ENCODE assay signal across 14 cellular contexts in the genomic region with DNA sequence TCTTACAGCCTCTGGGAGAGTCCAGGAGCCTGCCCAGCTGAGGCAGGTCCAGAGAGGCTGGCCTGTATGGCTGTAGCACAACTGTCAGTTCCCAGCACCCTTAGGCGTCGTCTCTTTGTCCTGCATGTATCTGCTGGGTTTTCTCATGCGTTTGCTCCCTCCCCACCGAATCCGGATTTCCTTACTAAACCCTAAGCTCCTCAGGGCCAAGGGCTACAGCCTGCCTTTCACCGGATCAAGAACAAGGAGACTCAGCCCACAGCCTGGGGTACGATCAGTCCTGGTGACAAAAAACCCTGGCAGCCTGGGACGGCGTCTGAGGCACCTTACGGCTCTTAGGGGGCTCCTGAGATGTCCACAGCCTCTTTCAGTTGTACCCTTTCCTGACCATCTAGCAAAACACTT. TPM values are rescaled to one million over a fixed set of nuclear protein-coding genes. Genes with fewer than 3 reads are reported as not detected.
DNase-seq lines count a peak whose midpoint lies in the region; ATAC-seq and TF ChIP-seq lines count a peak whose summit lies in the region.
"Had no signal": no experiment of that assay in that cellular context is flagged by ENCODE, and none has a peak within 500 bp of the region (broad histone marks: within the 10 kb centered on the region; RNA-seq: fewer than 3 reads in every experiment).

No MANE protein-coding gene starts in this region.

- no peak overlapping the region for H3K27ac Mint-ChIP-seq in natural killer cell treated with Interleukin-12 subunit alpha and Interleukin-12 subunit beta and Interleukin-15 and Interleukin-18, amount 100 ng/mL, for 72 hours

- no peaks in the 10 kb centered on the region for H3K27me3 Mint-ChIP-seq in natural killer cell treated with Interleukin-12 subunit alpha and Interleukin-12 subunit beta and Interleukin-15 and Interleukin-18, amount 100 ng/mL, for 72 hours

- H3K36me3 ChIP-seq in KOPT-K1 (ENCODE audit: insufficient read depth, low read length), result peaks cover 70% of the 10 kb centered on the region
- peaks cover 42% of the 10 kb centered on the region for H3K36me3 ChIP-seq in brain microvascular endothelial cell (replicated peaks)
- peaks cover 54% of the 10 kb centered on the region for H3K36me3 ChIP-seq in mesodermal cell (ENCODE audit: control insufficient read depth, insufficient read depth, low read length)

- peaks cover 1% of the 10 kb centered on the region for H3K36me3 Mint-ChIP-seq in natural killer cell treated with Interleukin-12 subunit alpha and Interleukin-12 subunit beta and Interleukin-15 and Interleukin-18, amount 100 ng/mL, for 72 hours

- H3K4me3 ChIP-seq in brain microvascular endothelial cell (ENCODE audit: low read depth, low read length), result no peak overlapping the region
- H3K4me3 ChIP-seq in mesodermal cell (ENCODE audit: extremely low read depth, insufficient read depth, low read length, poor library complexity, severe bottlenecking), result no peak overlapping the region
- H3K4me3 ChIP-seq: cardiac muscle cell had no signal

- ATAC-seq in natural killer cell treated with Interleukin-12 subunit alpha and Interleukin-12 subunit beta and Interleukin-15 and Interleukin-18, amount 100 ng/mL, for 72 hours, result no peak
- ATAC-seq: stimulated activated naive CD8-positive, alpha-beta T cell treated with anti-CD3 and anti-CD28 coated beads, Interleukin-15, Interleukin-2, amounts not matched to agents 100 U/mL and 50 U/mL, for 24 hours had no signal

- H3K9me3 Mint-ChIP-seq in natural killer cell treated with Interleukin-12 subunit alpha and Interleukin-12 subunit beta and Interleukin-15 and Interleukin-18, amount 100 ng/mL, for 72 hours, result no peaks in the 10 kb centered on the region

- WGBS in mesodermal cell (ENCODE audit: insufficient coverage in 2 of 2), 2 experiments, result 88 to 92% methylated on average over 10 of the region's 10 CpGs

- DNase-seq in brain microvascular endothelial cell (no peak), substantia nigra (lab: John Stamatoyannopoulos, UW) (no peak), NCI-H774 (lab: John Stamatoyannopoulos, UW) (no peak), mucosa of gallbladder (ENCODE audit: low spot score) (no peak), SIG-M5 (lab: John Stamatoyannopoulos, UW) (no peak)
- no peak for DNase-seq in natural killer cell treated with Interleukin-12 subunit alpha and Interleukin-12 subunit beta and Interleukin-15 and Interleukin-18, amount 100 ng/mL, for 72 hours (ENCODE audit: low spot score)
- DNase-seq: DMS79 treated with DMSO at 0.1 percent for 48 hours; NCI-H1105 treated with DMSO at 0.1 percent for 48 hours; NK-92 treated with Interleukin-12 subunit alpha and Interleukin-12 subunit beta, amount 100 ng/mL, for 24 hours; stimulated activated naive CD8-positive, alpha-beta T cell treated with anti-CD3 and anti-CD28 coated beads, Interleukin-15, Interleukin-2, amounts not matched to agents 100 U/mL and 50 U/mL, for 24 hours had no signal

- in situ Hi-C loops in brain microvascular endothelial cell (cut with HindIII; ENCODE audit: low pct_ligation_motif_present, low sequenced_read_pairs), result no loop called here

- H3K4me1 ChIP-seq in mesodermal cell (ENCODE audit: control insufficient read depth, insufficient read depth, low read length, poor library complexity, severe bottlenecking), result peaks cover 79% of the 10 kb centered on the region

- H3K9me3 ChIP-seq in KOPT-K1 (ENCODE audit: insufficient read depth, low read length, poor library complexity, severe bottlenecking) (no peaks in the 10 kb centered on the region), mesodermal cell (ENCODE audit: control insufficient read depth, low read length) (no peaks in the 10 kb centered on the region)

- H3K4me1 Mint-ChIP-seq in natural killer cell treated with Interleukin-12 subunit alpha and Interleukin-12 subunit beta and Interleukin-15 and Interleukin-18, amount 100 ng/mL, for 72 hours (ENCODE audit: low read depth in 2 of 2), result peaks cover 40 to 75% of the 10 kb centered on the region in 2 donors

- TF ChIP-seq CTCF in brain microvascular endothelial cell (IDR thresholded peaks at IDR 0.05; ENCODE audit: low read depth, low read length, missing control alignments), result no peak

- no peaks in the 10 kb centered on the region for H3K27me3 ChIP-seq in brain microvascular endothelial cell (replicated peaks)

- H3K27ac ChIP-seq in KOPT-K1 (ENCODE audit: low read depth, low read length, poor library complexity, severe bottlenecking) (peak overlapping the region; percentile 93), brain microvascular endothelial cell (peak overlapping the region; percentile 89), mesodermal cell (ENCODE audit: low read depth, low read length, severe bottlenecking) (peak overlapping the region; percentile 53), substantia nigra (ENCODE audit: low read depth, low read length, poor library complexity, severe bottlenecking) (peak overlapping the region; percentile 11)
- H3K27ac ChIP-seq: cardiac muscle cell had no signal

- no peak overlapping the region for H3K4me3 Mint-ChIP-seq in natural killer cell treated with Interleukin-12 subunit alpha and Interleukin-12 subunit beta and Interleukin-15 and Interleukin-18, amount 100 ng/mL, for 72 hours

RNA-seq across cellular contexts. Expression of a gene that starts 12.1 kb away (rescaled TPM):
- polyA plus RNA-seq in mesodermal cell (2013, experiment 1 of 2), result 1.3 TPM
- 2.1 TPM for polyA plus RNA-seq in mesodermal cell (2013, experiment 2 of 2)
- 10 to 100 TPM; 24.8 to 56.7 TPM for total RNA-seq in natural killer cell treated with Interleukin-12 subunit alpha and Interleukin-12 subunit beta and Interleukin-15 and Interleukin-18, amount 100 ng/mL, for 72 hours
- 20.8 TPM for total RNA-seq in mucosa of gallbladder

RNA-seq across cellular contexts. Expression of a gene that starts 25.2 kb away (rescaled TPM):
- 25.9 TPM for polyA plus RNA-seq in mesodermal cell (2013, experiment 1 of 2)
- polyA plus RNA-seq in mesodermal cell (2013, experiment 2 of 2), result 25.3 TPM
- 10 to 100 TPM; 35.5 to 49.8 TPM for total RNA-seq in natural killer cell treated with Interleukin-12 subunit alpha and Interleukin-12 subunit beta and Interleukin-15 and Interleukin-18, amount 100 ng/mL, for 72 hours
- 31.8 TPM for total RNA-seq in mucosa of gallbladder

RNA-seq across cellular contexts. Expression of a gene that starts 37.1 kb away (rescaled TPM):
- polyA plus RNA-seq in mesodermal cell (2013, experiment 1 of 2), result 23.9 TPM
- polyA plus RNA-seq in mesodermal cell (2013, experiment 2 of 2), result 26.9 TPM
- total RNA-seq in natural killer cell treated with Interleukin-12 subunit alpha and Interleukin-12 subunit beta and Interleukin-15 and Interleukin-18, amount 100 ng/mL, for 72 hours, result 10 to 100 TPM; 32.5 to 34.7 TPM
- total RNA-seq in mucosa of gallbladder, result 51.5 TPM

RNA-seq across cellular contexts. Expression of a gene that starts 41.9 kb away (rescaled TPM):
- polyA plus RNA-seq in mesodermal cell (2013, experiment 1 of 2), result 0.52 TPM
- polyA plus RNA-seq in mesodermal cell (2013, experiment 2 of 2), result 0.56 TPM
- total RNA-seq in natural killer cell treated with Interleukin-12 subunit alpha and Interleukin-12 subunit beta and Interleukin-15 and Interleukin-18, amount 100 ng/mL, for 72 hours, result not detected
- total RNA-seq in mucosa of gallbladder, result 9.3 TPM
- total RNA-seq: glomerular endothelial cell had no signal

Comparison
In these comparisons a context has a peak if more than half of its experiments do, and no peak if none do; other contexts are left out.
1. H3K27ac ChIP-seq: peak in every context shown above with its lines; median percentile 93 in KOPT-K1; 89 in brain microvascular endothelial cell; 53 in mesodermal cell; 11 in substantia nigra.